Comparison of ENCODE assay signal across 9 cellular contexts in the genomic region with DNA sequence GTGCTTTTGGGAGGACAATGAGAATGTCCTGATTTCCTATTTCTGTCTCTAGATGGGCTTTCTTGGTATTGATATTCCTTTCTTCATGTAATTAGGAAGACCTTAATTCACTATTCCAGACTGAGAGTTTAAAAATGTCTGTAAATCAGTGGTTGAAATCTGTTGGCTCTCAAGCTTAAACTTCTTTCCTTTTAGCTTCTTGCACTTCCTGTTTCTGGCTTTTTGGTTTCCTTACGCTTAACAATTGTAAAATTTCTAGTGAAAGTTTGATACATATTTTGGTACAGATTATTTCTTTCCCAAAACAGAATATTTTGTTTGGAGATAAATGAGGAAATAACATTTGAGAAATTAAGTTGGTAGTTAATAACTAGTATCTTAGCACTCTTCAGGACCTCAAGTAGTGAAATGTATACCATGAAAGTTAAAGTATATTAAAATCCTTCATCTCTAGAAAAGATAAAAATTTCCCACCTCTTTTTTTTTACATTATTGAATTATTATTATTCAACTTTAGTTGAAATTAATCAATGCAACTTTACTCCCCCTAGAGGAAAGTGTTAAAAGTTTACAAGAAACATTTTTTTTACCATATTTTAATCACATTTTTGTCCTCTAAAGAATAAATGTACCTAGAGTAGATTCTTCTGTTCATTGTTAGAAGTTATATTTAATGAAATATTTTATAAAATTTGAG.
A peak's percentile ranks its signal among the peaks of the same experiment; 100 is the strongest.
DNase-seq lines count a peak whose midpoint lies in the region; ATAC-seq and TF ChIP-seq lines count a peak whose summit lies in the region.
"Had no signal": no experiment of that assay in that cellular context is flagged by ENCODE, and none has a peak within 500 bp of the region (broad histone marks: within the 10 kb centered on the region; RNA-seq: fewer than 3 reads in every experiment).

No MANE protein-coding gene starts in this region.

- CTCF ChIA-PET in Panc1 (lab: Charles Lee), result no interaction called here

- intact Hi-C loops in Panc1 (cut with micrococcal nuclease; ENCODE audit: unreplicated experiment), result loop anchor here (10.0 kb wide), 1 partner anchor 141 kb away; a partner anchor contains a TSS

- no peak overlapping the region for H3K4me3 ChIP-seq in GM06990 (replicated peaks; ENCODE audit: low read depth, low read length)
- H3K4me3 ChIP-seq in Panc1 (ENCODE audit: low read depth in 2 of 2, low read length in 2 of 2), result no peak overlapping the region
- H3K4me3 ChIP-seq in fibroblast of pulmonary artery (replicated peaks; ENCODE audit: low read depth, low read length), result no peak overlapping the region

- no peak overlapping the region for H3K27ac ChIP-seq in Panc1 (ENCODE audit: low read length)

- no peak for ATAC-seq in Panc1

- H3K27me3 ChIP-seq in GM06990 (replicated peaks; ENCODE audit: control insufficient read depth, insufficient read depth, low read length) (no peaks in the 10 kb centered on the region), Panc1 (ENCODE audit: control insufficient read depth, insufficient read depth, low read length) (no peaks in the 10 kb centered on the region)

- H3K36me3 ChIP-seq in GM06990 (ENCODE audit: control insufficient read depth, insufficient read depth, low read length) (no peaks in the 10 kb centered on the region), Panc1 (ENCODE audit: control insufficient read depth, insufficient read depth, low read length) (no peaks in the 10 kb centered on the region)

- DNase-seq in AG09319 (ENCODE audit: extremely low read depth, low read depth), result no peak
- no peak for DNase-seq in GM06990 (ENCODE audit: extremely low read depth, insufficient read length)
- DNase-seq in Panc1 (ENCODE audit: low read depth, low spot score), result no peak
- DNase-seq in fibroblast of pulmonary artery (ENCODE audit: low read depth), result peak; percentile 25
- DNase-seq in stimulated activated CD4-positive, alpha-beta T cell treated with anti-CD3 and anti-CD28 coated beads, Interleukin-12 subunit alpha, Interleukin-12 subunit beta, amount 100 ng/mL, for 4 hours, result no peak
- no peak for DNase-seq in NCI-H2196 treated with DMSO at 0.1 percent for 48 hours (lab: John Stamatoyannopoulos, UW; ENCODE audit: unreplicated experiment)
- DNase-seq in H4 (ENCODE audit: low spot score), result no peak
- DNase-seq in NCI-H345 treated with DMSO at 0.1 percent for 48 hours (lab: John Stamatoyannopoulos, UW; ENCODE audit: unreplicated experiment), result no peak
- DNase-seq: SHP77 had no signal

- TF ChIP-seq CTCF in AG09319 (IDR thresholded peaks at IDR 0.05; ENCODE audit: low read depth, low read length) (peak; percentile 27), GM06990 (IDR thresholded peaks at IDR 0.05; ENCODE audit: insufficient read depth, low read length, poor library complexity, severe bottlenecking) (peak; percentile 28), Panc1 (IDR thresholded peaks at IDR 0.05) (peak; percentile 24; the same call in 1 of the 2 replicates), fibroblast of pulmonary artery (IDR thresholded peaks at IDR 0.05; ENCODE audit: low read length, missing control alignments) (peak; percentile 35)

- BruUV-seq in Panc1 (replicated peaks; lab: Mats Ljungman, UMichigan), result no TSS peak

- H3K4me1 ChIP-seq in Panc1 (ENCODE audit: control insufficient read depth, insufficient read depth, low read length), result no peaks in the 10 kb centered on the region

- POLR2A ChIA-PET in Panc1 (lab: Charles Lee), result no interaction called here

- H3K9me3 ChIP-seq in Panc1 (ENCODE audit: control insufficient read depth, insufficient read depth, low read depth, low read length), result no peaks in the 10 kb centered on the region

- in situ Hi-C loops in Panc1 (cut with HindIII; ENCODE audit: low pct_unique_long_range_greater_than_20kb, low sequenced_read_pairs), result no loop called here
